8 cellular contexts compared by ENCODE assay signal in the genomic region with DNA sequence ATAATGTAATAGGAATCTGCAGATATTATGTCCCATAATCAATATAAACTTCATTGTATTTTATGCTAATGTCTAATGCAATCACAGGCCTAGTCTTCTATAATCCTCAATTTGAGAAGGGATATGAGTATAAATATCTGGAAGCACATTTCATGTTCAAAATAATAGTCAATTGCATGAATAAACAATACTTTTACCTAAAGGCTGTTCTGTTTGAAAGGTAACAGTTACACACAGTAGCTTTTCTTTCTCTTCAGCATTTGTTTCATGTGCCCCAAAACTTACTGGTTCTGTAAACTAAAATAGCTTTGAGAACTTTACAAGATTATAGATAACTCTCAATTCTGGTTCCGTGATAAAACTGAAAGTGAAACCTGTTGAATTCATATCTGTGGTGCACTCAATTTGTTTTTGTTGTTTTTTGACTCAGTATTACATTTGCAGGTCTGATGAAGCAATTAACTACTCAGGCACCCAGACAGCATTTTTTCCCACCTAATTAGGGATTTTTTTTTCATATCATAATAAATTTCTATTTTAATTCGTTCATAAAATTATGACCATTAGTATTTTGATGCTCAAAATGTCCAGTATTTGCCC.
DNase-seq lines count a peak whose midpoint lies in the region; ATAC-seq and TF ChIP-seq lines count a peak whose summit lies in the region.

No MANE protein-coding gene starts in this region.

- ATAC-seq in GM19395 (IDR thresholded peaks at IDR 0.05; ENCODE audit: unreplicated experiment), result peak; percentile 82
- ATAC-seq in HG03565 (IDR thresholded peaks at IDR 0.05; ENCODE audit: unreplicated experiment), result peak; percentile 82

- intact Hi-C loops in adrenal gland (cut with DNase I), result no loop called here

- H3K4me3 ChIP-seq in AG09309 (ENCODE audit: control insufficient read depth, low read depth, low read length), result peak overlapping the region; percentile 14
- peak overlapping the region; percentile 15 for H3K4me3 ChIP-seq in brain microvascular endothelial cell (ENCODE audit: low read depth, low read length)
- H3K4me3 ChIP-seq in smooth muscle cell, result no peak overlapping the region
- peak overlapping the region in 1 of 4 donors; percentile 61 for H3K4me3 ChIP-seq in adrenal gland

- H3K4me1 ChIP-seq in smooth muscle cell (ENCODE audit: low read depth) (no peaks in the 10 kb centered on the region), adrenal gland (replicated peaks in 1 of 2) (peaks cover 0 to 9% of the 10 kb centered on the region in 2 donors)

- H3K9me3 ChIP-seq in smooth muscle cell (replicated peaks; ENCODE audit: low read depth) (no peaks in the 10 kb centered on the region), adrenal gland (replicated peaks in 1 of 3) (peaks cover 0 to 7% (median 0%) of the 10 kb centered on the region in 3 donors)

- 59% methylated on average over 2 of the region's 2 CpGs for WGBS in smooth muscle cell (ENCODE audit: low lambda C conversion rate)
- 16 to 21% (median 20%) methylated on average over 2 of the region's 2 CpGs for WGBS in adrenal gland, 4 donors

- peak overlapping the region; percentile 6 for H2AFZ ChIP-seq in smooth muscle cell (ENCODE audit: low read depth)

- no peaks in the 10 kb centered on the region for H3K27me3 ChIP-seq in brain microvascular endothelial cell (replicated peaks)
- H3K27me3 ChIP-seq in smooth muscle cell (ENCODE audit: low read depth), result no peaks in the 10 kb centered on the region
- no peaks in the 10 kb centered on the region for H3K27me3 ChIP-seq in adrenal gland

- TF ChIP-seq CTCF in AG09309 (IDR thresholded peaks at IDR 0.05; ENCODE audit: control insufficient read depth, insufficient read depth, low read depth, low read length, missing control alignments) (no peak), brain microvascular endothelial cell (IDR thresholded peaks at IDR 0.05; ENCODE audit: low read depth, low read length, missing control alignments) (no peak), smooth muscle cell (IDR thresholded peaks at IDR 0.05; ENCODE audit: borderline replicate concordance, insufficient read depth, poor library complexity, severe bottlenecking) (no peak), adrenal gland (IDR thresholded peaks at IDR 0.05) (no peak)

- H3K9ac ChIP-seq in smooth muscle cell (ENCODE audit: low read depth), result no peak overlapping the region

- DNase-seq in AG09309 (ENCODE audit: low read depth) (no peak), brain microvascular endothelial cell (no peak), smooth muscle cell (lab: John Stamatoyannopoulos, UW; ENCODE audit: unreplicated experiment) (no peak), adrenal gland (no peak), dedifferentiated amniotic fluid mesenchymal stem cell (ENCODE audit: extremely low spot score) (no peak)
- DNase-seq in effector CD4-positive, alpha-beta T cell, result no peak

- in situ Hi-C loops in brain microvascular endothelial cell (cut with HindIII; ENCODE audit: low pct_ligation_motif_present, low sequenced_read_pairs), result no loop called here

- H3K4me2 ChIP-seq in smooth muscle cell, result no peak overlapping the region

- H3K36me3 ChIP-seq in brain microvascular endothelial cell (replicated peaks) (no peaks in the 10 kb centered on the region), smooth muscle cell (ENCODE audit: low read depth) (no peaks in the 10 kb centered on the region), adrenal gland (replicated peaks in 1 of 2) (no peaks in the 10 kb centered on the region)

- no peak overlapping the region for H3K27ac ChIP-seq in brain microvascular endothelial cell
- H3K27ac ChIP-seq in smooth muscle cell (ENCODE audit: low read depth), result no peak overlapping the region
- no peak overlapping the region for H3K27ac ChIP-seq in adrenal gland

- TF ChIP-seq POLR2A in adrenal gland (IDR thresholded peaks at IDR 0.05), result no peak

- no peaks in the 10 kb centered on the region for H4K20me1 ChIP-seq in smooth muscle cell (ENCODE audit: low read depth)

- H3K79me2 ChIP-seq in smooth muscle cell (ENCODE audit: low read depth), result no peaks in the 10 kb centered on the region

- no peaks in the 10 kb centered on the region for H3F3A ChIP-seq in smooth muscle cell (ENCODE audit: low read depth)
